1 cellular context compared by ENCODE assay signal in the genomic region with DNA sequence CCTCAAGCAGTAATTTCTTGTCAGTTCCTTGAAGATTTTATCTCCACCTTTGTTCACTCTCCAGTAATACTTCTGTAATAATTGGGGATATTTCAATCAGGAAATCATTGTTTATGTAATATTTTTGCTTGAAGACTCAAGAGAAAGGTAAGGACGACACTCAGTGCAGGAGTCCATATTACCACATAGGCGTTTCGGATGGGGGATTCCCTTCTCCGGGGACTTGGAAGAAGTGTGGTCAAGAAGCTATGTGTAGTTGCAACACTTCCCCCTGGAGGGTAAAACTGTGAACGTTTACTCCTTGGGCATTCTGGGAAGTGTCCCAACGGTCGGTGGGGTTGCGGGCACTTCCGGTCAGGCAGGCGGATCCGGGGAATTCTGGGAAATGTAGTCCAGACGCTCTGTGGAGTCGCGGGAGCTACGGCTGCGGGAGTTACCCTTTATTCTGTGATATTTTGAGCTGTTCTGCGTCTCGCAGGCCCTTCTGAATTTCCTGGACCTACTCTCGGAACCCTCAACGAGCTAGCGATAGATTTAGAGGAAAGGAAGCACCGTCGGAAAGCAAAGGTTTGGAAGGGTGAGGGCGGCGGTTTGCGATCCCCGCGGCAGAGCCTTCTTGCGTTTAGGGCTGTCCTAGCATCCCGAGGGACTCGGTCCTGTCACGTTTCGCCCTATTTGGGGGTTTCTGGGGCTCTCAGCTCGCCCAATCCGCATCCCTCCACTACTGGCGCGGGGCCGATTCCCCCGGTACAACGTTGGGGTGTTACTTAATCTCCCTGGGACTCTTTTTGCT.
TF ChIP-seq lines count a peak whose summit lies in the region.

A gene (plus strand): TSS at position 395 of the 793 bp plus-strand sequence. CDS start 11,499 bp downstream, outside the sequence.

TF ChIP-seq in HEK293, 187 proteins besides CTCF, POLR2A, EP300 and RAD21 (continued from another document and continues in another):
- TF ChIP-seq, protein P1, sequence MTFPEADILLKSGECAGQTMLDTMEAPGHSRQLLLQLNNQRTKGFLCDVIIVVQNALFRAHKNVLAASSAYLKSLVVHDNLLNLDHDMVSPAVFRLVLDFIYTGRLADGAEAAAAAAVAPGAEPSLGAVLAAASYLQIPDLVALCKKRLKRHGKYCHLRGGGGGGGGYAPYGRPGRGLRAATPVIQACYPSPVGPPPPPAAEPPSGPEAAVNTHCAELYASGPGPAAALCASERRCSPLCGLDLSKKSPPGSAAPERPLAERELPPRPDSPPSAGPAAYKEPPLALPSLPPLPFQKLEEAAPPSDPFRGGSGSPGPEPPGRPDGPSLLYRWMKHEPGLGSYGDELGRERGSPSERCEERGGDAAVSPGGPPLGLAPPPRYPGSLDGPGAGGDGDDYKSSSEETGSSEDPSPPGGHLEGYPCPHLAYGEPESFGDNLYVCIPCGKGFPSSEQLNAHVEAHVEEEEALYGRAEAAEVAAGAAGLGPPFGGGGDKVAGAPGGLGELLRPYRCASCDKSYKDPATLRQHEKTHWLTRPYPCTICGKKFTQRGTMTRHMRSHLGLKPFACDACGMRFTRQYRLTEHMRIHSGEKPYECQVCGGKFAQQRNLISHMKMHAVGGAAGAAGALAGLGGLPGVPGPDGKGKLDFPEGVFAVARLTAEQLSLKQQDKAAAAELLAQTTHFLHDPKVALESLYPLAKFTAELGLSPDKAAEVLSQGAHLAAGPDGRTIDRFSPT (tag by site-specific recombination; IDR thresholded peaks at IDR 0.05), result peak; percentile 76
- TF ChIP-seq, protein P2, sequence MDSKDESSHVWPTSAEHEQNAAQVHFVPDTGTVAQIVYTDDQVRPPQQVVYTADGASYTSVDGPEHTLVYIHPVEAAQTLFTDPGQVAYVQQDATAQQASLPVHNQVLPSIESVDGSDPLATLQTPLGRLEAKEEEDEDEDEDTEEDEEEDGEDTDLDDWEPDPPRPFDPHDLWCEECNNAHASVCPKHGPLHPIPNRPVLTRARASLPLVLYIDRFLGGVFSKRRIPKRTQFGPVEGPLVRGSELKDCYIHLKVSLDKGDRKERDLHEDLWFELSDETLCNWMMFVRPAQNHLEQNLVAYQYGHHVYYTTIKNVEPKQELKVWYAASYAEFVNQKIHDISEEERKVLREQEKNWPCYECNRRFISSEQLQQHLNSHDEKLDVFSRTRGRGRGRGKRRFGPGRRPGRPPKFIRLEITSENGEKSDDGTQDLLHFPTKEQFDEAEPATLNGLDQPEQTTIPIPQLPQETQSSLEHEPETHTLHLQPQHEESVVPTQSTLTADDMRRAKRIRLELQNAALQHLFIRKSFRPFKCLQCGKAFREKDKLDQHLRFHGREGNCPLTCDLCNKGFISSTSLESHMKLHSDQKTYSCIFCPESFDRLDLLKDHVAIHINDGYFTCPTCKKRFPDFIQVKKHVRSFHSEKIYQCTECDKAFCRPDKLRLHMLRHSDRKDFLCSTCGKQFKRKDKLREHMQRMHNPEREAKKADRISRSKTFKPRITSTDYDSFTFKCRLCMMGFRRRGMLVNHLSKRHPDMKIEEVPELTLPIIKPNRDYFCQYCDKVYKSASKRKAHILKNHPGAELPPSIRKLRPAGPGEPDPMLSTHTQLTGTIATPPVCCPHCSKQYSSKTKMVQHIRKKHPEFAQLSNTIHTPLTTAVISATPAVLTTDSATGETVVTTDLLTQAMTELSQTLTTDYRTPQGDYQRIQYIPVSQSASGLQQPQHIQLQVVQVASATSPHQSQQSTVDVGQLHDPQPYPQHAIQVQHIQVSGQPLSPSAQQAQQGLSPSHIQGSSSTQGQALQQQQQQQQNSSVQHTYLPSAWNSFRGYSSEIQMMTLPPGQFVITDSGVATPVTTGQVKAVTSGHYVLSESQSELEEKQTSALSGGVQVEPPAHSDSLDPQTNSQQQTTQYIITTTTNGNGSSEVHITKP (tag by site-specific recombination; IDR thresholded peaks at IDR 0.05), result peak; percentile 89
- TF ChIP-seq, protein P3, sequence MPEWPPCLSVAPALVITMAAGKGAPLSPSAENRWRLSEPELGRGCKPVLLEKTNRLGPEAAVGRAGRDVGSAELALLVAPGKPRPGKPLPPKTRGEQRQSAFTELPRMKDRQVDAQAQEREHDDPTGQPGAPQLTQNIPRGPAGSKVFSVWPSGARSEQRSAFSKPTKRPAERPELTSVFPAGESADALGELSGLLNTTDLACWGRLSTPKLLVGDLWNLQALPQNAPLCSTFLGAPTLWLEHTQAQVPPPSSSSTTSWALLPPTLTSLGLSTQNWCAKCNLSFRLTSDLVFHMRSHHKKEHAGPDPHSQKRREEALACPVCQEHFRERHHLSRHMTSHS (tag by site-specific recombination; IDR thresholded peaks at IDR 0.05), result no peak
- TF ChIP-seq ZFP37 (tag by site-specific recombination; IDR thresholded peaks at IDR 0.05), result peak; percentile 92; the same call in 1 of the 2 replicates
- TF ChIP-seq ZNF707 (tag by site-specific recombination; IDR thresholded peaks at IDR 0.05), result no peak
- peak; percentile 100 for TF ChIP-seq BCL11B (tag by site-specific recombination; IDR thresholded peaks at IDR 0.05; ENCODE audit: low read depth)
- TF ChIP-seq RBAK (tag by site-specific recombination; IDR thresholded peaks at IDR 0.05), result no peak; the same call in 1 of the 2 replicates
- no peak for TF ChIP-seq ZNF791 (tag by site-specific recombination; IDR thresholded peaks at IDR 0.05)
- TF ChIP-seq IKZF3 (tag by site-specific recombination; IDR thresholded peaks at IDR 0.05), result peak; percentile 99
- peak; percentile 85; the same call in 1 of the 2 replicates for TF ChIP-seq ZNF610 (tag by site-specific recombination; IDR thresholded peaks at IDR 0.05; ENCODE audit: borderline replicate concordance)
- peak; percentile 66; the same call in 1 of the 2 replicates for TF ChIP-seq ZNF239 (tag by site-specific recombination; IDR thresholded peaks at IDR 0.05)
- TF ChIP-seq ZNF169 (tag by site-specific recombination; IDR thresholded peaks at IDR 0.05), result no peak
- peak; percentile 94 for TF ChIP-seq GLIS2 (tag by site-specific recombination; IDR thresholded peaks at IDR 0.05)
- TF ChIP-seq, protein P4, sequence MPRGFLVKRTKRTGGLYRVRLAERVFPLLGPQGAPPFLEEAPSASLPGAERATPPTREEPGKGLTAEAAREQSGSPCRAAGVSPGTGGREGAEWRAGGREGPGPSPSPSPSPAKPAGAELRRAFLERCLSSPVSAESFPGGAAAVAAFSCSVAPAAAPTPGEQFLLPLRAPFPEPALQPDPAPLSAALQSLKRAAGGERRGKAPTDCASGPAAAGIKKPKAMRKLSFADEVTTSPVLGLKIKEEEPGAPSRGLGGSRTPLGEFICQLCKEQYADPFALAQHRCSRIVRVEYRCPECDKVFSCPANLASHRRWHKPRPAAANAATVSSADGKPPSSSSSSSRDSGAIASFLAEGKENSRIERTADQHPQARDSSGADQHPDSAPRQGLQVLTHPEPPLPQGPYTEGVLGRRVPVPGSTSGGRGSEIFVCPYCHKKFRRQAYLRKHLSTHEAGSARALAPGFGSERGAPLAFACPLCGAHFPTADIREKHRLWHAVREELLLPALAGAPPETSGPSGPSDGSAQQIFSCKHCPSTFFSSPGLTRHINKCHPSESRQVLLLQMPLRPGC (tag by site-specific recombination; IDR thresholded peaks at IDR 0.05), result peak; percentile 72
- peak; percentile 61; the same call in 1 of the 2 replicates for TF ChIP-seq SCRT2 (tag by site-specific recombination; IDR thresholded peaks at IDR 0.05)
- TF ChIP-seq ZNF19 (tag by site-specific recombination; IDR thresholded peaks at IDR 0.05; ENCODE audit: low read depth), result peak; percentile 41; the same call in 1 of the 2 replicates
- TF ChIP-seq SALL2 (tag by site-specific recombination; IDR thresholded peaks at IDR 0.05; ENCODE audit: borderline replicate concordance), result no peak
- peak; percentile 100 for TF ChIP-seq ZNF76 (tag by site-specific recombination; IDR thresholded peaks at IDR 0.05; ENCODE audit: borderline replicate concordance, low read depth)
- peak; percentile 66 for TF ChIP-seq YY1 (tag by site-specific recombination; IDR thresholded peaks at IDR 0.05)
- peak; percentile 85; the same call in 1 of the 2 replicates for TF ChIP-seq ZNF701 (tag by site-specific recombination; IDR thresholded peaks at IDR 0.05)
- TF ChIP-seq ZNF510 (tag by site-specific recombination; IDR thresholded peaks at IDR 0.05; ENCODE audit: insufficient replicate concordance), result peak; percentile 23
- peak; percentile 98 for TF ChIP-seq ZXDB (tag by site-specific recombination; IDR thresholded peaks at IDR 0.05)
- no peak for TF ChIP-seq ZNF155 (tag by site-specific recombination; IDR thresholded peaks at IDR 0.05)
- no peak for TF ChIP-seq ZNF311 (tag by site-specific recombination; IDR thresholded peaks at IDR 0.05; ENCODE audit: borderline replicate concordance)
- peak; percentile 85 for TF ChIP-seq ZNF501 (tag by site-specific recombination; IDR thresholded peaks at IDR 0.05)
- peak; percentile 78 for TF ChIP-seq ZNF600 (tag by site-specific recombination; IDR thresholded peaks at IDR 0.05)
- TF ChIP-seq ZNF184 (tag by site-specific recombination; IDR thresholded peaks at IDR 0.05), result peak; percentile 81
- peak; percentile 53; the same call in 1 of the 2 replicates for TF ChIP-seq ZNF785 (tag by site-specific recombination; IDR thresholded peaks at IDR 0.05)
- TF ChIP-seq, protein P5, sequence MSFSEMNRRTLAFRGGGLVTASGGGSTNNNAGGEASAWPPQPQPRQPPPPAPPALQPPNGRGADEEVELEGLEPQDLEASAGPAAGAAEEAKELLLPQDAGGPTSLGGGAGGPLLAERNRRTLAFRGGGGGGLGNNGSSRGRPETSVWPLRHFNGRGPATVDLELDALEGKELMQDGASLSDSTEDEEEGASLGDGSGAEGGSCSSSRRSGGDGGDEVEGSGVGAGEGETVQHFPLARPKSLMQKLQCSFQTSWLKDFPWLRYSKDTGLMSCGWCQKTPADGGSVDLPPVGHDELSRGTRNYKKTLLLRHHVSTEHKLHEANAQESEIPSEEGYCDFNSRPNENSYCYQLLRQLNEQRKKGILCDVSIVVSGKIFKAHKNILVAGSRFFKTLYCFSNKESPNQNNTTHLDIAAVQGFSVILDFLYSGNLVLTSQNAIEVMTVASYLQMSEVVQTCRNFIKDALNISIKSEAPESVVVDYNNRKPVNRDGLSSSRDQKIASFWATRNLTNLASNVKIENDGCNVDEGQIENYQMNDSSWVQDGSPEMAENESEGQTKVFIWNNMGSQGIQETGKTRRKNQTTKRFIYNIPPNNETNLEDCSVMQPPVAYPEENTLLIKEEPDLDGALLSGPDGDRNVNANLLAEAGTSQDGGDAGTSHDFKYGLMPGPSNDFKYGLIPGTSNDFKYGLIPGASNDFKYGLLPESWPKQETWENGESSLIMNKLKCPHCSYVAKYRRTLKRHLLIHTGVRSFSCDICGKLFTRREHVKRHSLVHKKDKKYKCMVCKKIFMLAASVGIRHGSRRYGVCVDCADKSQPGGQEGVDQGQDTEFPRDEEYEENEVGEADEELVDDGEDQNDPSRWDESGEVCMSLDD (tag by site-specific recombination; IDR thresholded peaks at IDR 0.05), result peak; percentile 94
- no peak for TF ChIP-seq ZNF624 (tag by site-specific recombination; IDR thresholded peaks at IDR 0.05)
- TF ChIP-seq, protein P6, sequence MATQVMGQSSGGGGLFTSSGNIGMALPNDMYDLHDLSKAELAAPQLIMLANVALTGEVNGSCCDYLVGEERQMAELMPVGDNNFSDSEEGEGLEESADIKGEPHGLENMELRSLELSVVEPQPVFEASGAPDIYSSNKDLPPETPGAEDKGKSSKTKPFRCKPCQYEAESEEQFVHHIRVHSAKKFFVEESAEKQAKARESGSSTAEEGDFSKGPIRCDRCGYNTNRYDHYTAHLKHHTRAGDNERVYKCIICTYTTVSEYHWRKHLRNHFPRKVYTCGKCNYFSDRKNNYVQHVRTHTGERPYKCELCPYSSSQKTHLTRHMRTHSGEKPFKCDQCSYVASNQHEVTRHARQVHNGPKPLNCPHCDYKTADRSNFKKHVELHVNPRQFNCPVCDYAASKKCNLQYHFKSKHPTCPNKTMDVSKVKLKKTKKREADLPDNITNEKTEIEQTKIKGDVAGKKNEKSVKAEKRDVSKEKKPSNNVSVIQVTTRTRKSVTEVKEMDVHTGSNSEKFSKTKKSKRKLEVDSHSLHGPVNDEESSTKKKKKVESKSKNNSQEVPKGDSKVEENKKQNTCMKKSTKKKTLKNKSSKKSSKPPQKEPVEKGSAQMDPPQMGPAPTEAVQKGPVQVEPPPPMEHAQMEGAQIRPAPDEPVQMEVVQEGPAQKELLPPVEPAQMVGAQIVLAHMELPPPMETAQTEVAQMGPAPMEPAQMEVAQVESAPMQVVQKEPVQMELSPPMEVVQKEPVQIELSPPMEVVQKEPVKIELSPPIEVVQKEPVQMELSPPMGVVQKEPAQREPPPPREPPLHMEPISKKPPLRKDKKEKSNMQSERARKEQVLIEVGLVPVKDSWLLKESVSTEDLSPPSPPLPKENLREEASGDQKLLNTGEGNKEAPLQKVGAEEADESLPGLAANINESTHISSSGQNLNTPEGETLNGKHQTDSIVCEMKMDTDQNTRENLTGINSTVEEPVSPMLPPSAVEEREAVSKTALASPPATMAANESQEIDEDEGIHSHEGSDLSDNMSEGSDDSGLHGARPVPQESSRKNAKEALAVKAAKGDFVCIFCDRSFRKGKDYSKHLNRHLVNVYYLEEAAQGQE (tag by site-specific recombination; IDR thresholded peaks at IDR 0.05), result peak; percentile 30; the same call in 1 of the 2 replicates
- TF ChIP-seq TRIM28 (IDR thresholded peaks at IDR 0.05; ENCODE audit: borderline replicate concordance, low read length), result peak; percentile 69
- 0 out of 2 replicates have a peak, but pooled peaks have one; percentile 2 for TF ChIP-seq ZNF266 (tag by site-specific recombination; IDR thresholded peaks at IDR 0.05; ENCODE audit: low read depth)
- TF ChIP-seq ZNF558 (tag by site-specific recombination; IDR thresholded peaks at IDR 0.05), result peak; percentile 91
- TF ChIP-seq ZNF324 (tag by site-specific recombination; IDR thresholded peaks at IDR 0.05), result peak; percentile 98
- no peak for TF ChIP-seq ZNF354C (tag by site-specific recombination; IDR thresholded peaks at IDR 0.05; ENCODE audit: borderline replicate concordance, low read depth)
- peak; percentile 89 for TF ChIP-seq ZNF626 (tag by site-specific recombination; IDR thresholded peaks at IDR 0.05)
- peak; percentile 23; the same call in 1 of the 2 replicates for TF ChIP-seq ZNF133 (tag by site-specific recombination; IDR thresholded peaks at IDR 0.05)
- TF ChIP-seq ZNF514 (tag by site-specific recombination; IDR thresholded peaks at IDR 0.05), result no peak
- TF ChIP-seq KLF9 (tag by site-specific recombination; IDR thresholded peaks at IDR 0.05; ENCODE audit: low read depth), result no peak
- TF ChIP-seq ZNF654 (tag by site-specific recombination; IDR thresholded peaks at IDR 0.05; ENCODE audit: low read depth), result peak; percentile 74
- TF ChIP-seq ZBTB17 (tag by site-specific recombination; IDR thresholded peaks at IDR 0.05), result peak; percentile 95
